In the genomic region with DNA sequence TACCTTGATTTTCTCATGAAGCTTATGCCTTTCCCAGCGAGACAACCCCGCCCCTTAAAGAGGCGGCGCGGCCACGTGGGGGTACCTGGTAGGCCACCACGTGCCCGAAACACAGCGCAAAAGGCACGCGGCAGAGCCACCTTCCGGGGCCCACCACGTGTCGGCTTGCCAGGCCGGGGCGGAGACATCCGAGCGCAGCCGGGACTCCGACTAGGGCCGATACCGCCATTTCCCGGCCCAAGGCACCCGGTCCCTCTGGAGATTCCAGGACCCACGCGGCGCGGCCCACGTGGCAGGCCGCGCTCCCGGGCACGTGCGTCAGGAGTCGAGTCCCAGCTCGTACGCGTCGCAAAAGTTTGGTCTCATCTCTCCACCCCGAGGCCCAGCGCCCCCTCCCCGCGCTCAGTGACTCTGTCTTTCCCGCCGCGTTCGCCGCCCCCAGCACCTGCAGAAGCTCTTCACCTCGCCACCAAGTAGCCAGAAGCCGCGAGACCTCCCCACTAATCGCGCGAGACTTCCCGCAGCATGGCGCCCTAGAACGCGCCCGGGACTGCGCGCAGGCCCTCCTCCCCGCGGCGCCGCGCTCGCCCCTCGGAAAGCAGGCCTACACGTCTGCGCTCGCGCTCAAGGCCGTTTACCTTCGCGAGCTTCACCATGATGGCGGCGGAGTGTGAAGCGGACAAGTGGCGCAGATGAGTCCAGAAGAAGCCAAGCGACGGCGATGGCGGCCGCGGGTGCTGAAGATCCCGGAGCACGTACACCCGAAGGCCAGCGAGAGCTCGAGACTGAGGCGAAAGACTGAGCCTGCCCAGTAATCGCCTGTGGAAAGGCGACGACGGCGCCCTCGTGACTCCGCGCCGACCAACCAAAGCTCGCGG, we compare ENCODE assay signal across 8 cellular contexts. TPM values are rescaled to one million over a fixed set of nuclear protein-coding genes. Genes with fewer than 3 reads are reported as not detected.
DNase-seq lines count a peak whose midpoint lies in the region; ATAC-seq and TF ChIP-seq lines count a peak whose summit lies in the region.

A gene with protein sequence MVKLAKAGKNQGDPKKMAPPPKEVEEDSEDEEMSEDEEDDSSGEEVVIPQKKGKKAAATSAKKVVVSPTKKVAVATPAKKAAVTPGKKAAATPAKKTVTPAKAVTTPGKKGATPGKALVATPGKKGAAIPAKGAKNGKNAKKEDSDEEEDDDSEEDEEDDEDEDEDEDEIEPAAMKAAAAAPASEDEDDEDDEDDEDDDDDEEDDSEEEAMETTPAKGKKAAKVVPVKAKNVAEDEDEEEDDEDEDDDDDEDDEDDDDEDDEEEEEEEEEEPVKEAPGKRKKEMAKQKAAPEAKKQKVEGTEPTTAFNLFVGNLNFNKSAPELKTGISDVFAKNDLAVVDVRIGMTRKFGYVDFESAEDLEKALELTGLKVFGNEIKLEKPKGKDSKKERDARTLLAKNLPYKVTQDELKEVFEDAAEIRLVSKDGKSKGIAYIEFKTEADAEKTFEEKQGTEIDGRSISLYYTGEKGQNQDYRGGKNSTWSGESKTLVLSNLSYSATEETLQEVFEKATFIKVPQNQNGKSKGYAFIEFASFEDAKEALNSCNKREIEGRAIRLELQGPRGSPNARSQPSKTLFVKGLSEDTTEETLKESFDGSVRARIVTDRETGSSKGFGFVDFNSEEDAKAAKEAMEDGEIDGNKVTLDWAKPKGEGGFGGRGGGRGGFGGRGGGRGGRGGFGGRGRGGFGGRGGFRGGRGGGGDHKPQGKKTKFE (minus strand): TSS at position 787 of the 878 bp plus-strand sequence. CDS start 131 bp downstream, at position 656.

- ATAC-seq in GM21825 (IDR thresholded peaks at IDR 0.05; ENCODE audit: unreplicated experiment) = peak; percentile 87

- H3K27me3 ChIP-seq in Karpas-422 (ENCODE audit: low read length) (no peaks in the 10 kb centered on the region), neutrophil (no peaks in the 10 kb centered on the region)

- H3K4me2 ChIP-seq in Karpas-422 (ENCODE audit: low read depth, low read length, poor library complexity, severe bottlenecking) = peak within 1 kb of the TSS; percentile 95

- peaks cover 31% of the 10 kb centered on the region for H3K4me1 Mint-ChIP-seq in activated T-helper 2 cell treated with anti-CD3 and anti-CD28 coated beads, Interferon-gamma antibody, Interleukin-2, Interleukin-4, amounts not matched to agents 10 μg/mL and 5 μg/mL and 100 μg/mL, durations not matched to agents 14 hours and 24 hours and 36 hours (ENCODE audit: low read depth)

- H3K36me3 ChIP-seq in Karpas-422 (ENCODE audit: insufficient read depth, low read length) (peaks cover 51% of the 10 kb centered on the region), neutrophil (peaks cover 31% of the 10 kb centered on the region)

- peaks cover 46% of the 10 kb centered on the region for H3K36me3 Mint-ChIP-seq in activated T-helper 2 cell treated with anti-CD3 and anti-CD28 coated beads, Interferon-gamma antibody, Interleukin-2, Interleukin-4, amounts not matched to agents 10 μg/mL and 5 μg/mL and 100 μg/mL, durations not matched to agents 14 hours and 24 hours and 36 hours (ENCODE audit: low read depth)

- H3K27ac ChIP-seq in Karpas-422 (ENCODE audit: low read length) = peak within 1 kb of the TSS; percentile 91
- H3K27ac ChIP-seq in RWPE1 = peak within 1 kb of the TSS; percentile 93
- peak within 1 kb of the TSS; percentile 94 for H3K27ac ChIP-seq in neutrophil
- H3K27ac ChIP-seq in substantia nigra (ENCODE audit: low read depth, low read length, poor library complexity, severe bottlenecking) = peak within 1 kb of the TSS; percentile 89

- H3K9me3 ChIP-seq in Karpas-422 (ENCODE audit: low read length) = no peaks in the 10 kb centered on the region
- no peaks in the 10 kb centered on the region for H3K9me3 ChIP-seq in neutrophil

- H3K9ac ChIP-seq in Karpas-422 (ENCODE audit: low read length) = peak within 1 kb of the TSS; percentile 100

- H4K20me1 ChIP-seq in Karpas-422 (ENCODE audit: insufficient read depth, low read depth, low read length) = peaks cover 45% of the 10 kb centered on the region

- H3K79me2 ChIP-seq in Karpas-422 (ENCODE audit: low read length) = peaks cover 43% of the 10 kb centered on the region

- peak within 1 kb of the TSS; percentile 94 for H3K4me3 Mint-ChIP-seq in activated T-helper 2 cell treated with anti-CD3 and anti-CD28 coated beads, Interferon-gamma antibody, Interleukin-2, Interleukin-4, amounts not matched to agents 10 μg/mL and 5 μg/mL and 100 μg/mL, durations not matched to agents 14 hours and 24 hours and 36 hours (ENCODE audit: low read depth)

- H2AFZ ChIP-seq in Karpas-422 (ENCODE audit: low read length) = peak within 1 kb of the TSS; percentile 55; the same call in 1 of the 2 replicates

- H3K4me3 ChIP-seq in Karpas-422 (ENCODE audit: low read length) (peak within 1 kb of the TSS; percentile 87), neutrophil (ENCODE audit: low read depth in 1 of 2, low read length in 1 of 2) (peak within 1 kb of the TSS; percentile 98)

- no peaks in the 10 kb centered on the region for H3K27me3 Mint-ChIP-seq in activated T-helper 2 cell treated with anti-CD3 and anti-CD28 coated beads, Interferon-gamma antibody, Interleukin-2, Interleukin-4, amounts not matched to agents 10 μg/mL and 5 μg/mL and 100 μg/mL, durations not matched to agents 14 hours and 24 hours and 36 hours (ENCODE audit: low read depth)

- peak within 1 kb of the TSS; percentile 98 for H3K27ac Mint-ChIP-seq in activated T-helper 2 cell treated with anti-CD3 and anti-CD28 coated beads, Interferon-gamma antibody, Interleukin-2, Interleukin-4, amounts not matched to agents 10 μg/mL and 5 μg/mL and 100 μg/mL, durations not matched to agents 14 hours and 24 hours and 36 hours

- H3K4me1 ChIP-seq in Karpas-422 (ENCODE audit: low read length) = peaks cover 24% of the 10 kb centered on the region
- peaks cover 30 to 37% of the 10 kb centered on the region in 2 experiments for H3K4me1 ChIP-seq in neutrophil (ENCODE audit: control insufficient read depth in 1 of 2, insufficient read depth in 1 of 2, low read depth in 1 of 2, low read length in 1 of 2)

- POLR2A ChIA-PET in RWPE1 (lab: Yijun Ruan, JAX; ENCODE audit: low non-redundant PET) = interaction anchor here (0.6 to 1.6 kb wide), 11 partner anchors 9 to 721 kb away, joined by 3 to 7 read pairs (median 4); no protein-coding TSS in a partner anchor

- H3K9me2 ChIP-seq in Karpas-422 (replicated peaks; ENCODE audit: insufficient read depth, low read length) = no peaks in the 10 kb centered on the region

- TF ChIP-seq CTCF in RWPE1 (conservative IDR thresholded peaks at IDR 0.05; ENCODE audit: low read depth) = no peak
- no peak for TF ChIP-seq CTCF in neutrophil (IDR thresholded peaks at IDR 0.05)

- intact Hi-C loops in activated T-helper 2 cell treated with anti-CD3 and anti-CD28 coated beads, Interferon-gamma antibody, Interleukin-2, Interleukin-4, amounts not matched to agents 10 μg/mL and 5 μg/mL and 100 μg/mL, durations not matched to agents 14 hours and 24 hours and 36 hours (cut with micrococcal nuclease) = loop anchor here (1.0 to 5.0 kb wide), 4 partner anchors 50 to 318 kb away; a partner anchor contains a TSS

- DNase-seq in Daoy (ENCODE audit: low read depth) (peak; percentile 81), Karpas-422 (peak; percentile 89), RWPE1 (ENCODE audit: low spot score) (peak; percentile 57), fibroblast of the conjunctiva (ENCODE audit: low read depth) (peak; percentile 97), substantia nigra (lab: John Stamatoyannopoulos, UW) (peak in 27 of 49 donors; percentile 30 to 100 (median 70))
- peak; percentile 83 for DNase-seq in activated T-helper 2 cell treated with anti-CD3 and anti-CD28 coated beads, Interferon-gamma antibody, Interleukin-2, Interleukin-4, amounts not matched to agents 10 μg/mL and 5 μg/mL and 100 μg/mL, durations not matched to agents 14 hours and 24 hours and 36 hours (ENCODE audit: low spot score)

- CTCF ChIA-PET in RWPE1 (lab: Yijun Ruan, JAX) = interaction anchor here (0.6 kb wide), 1 partner anchor 982 kb away, joined by 3 read pairs; no protein-coding TSS in a partner anchor

- no peaks in the 10 kb centered on the region for H3K9me3 Mint-ChIP-seq in activated T-helper 2 cell treated with anti-CD3 and anti-CD28 coated beads, Interferon-gamma antibody, Interleukin-2, Interleukin-4, amounts not matched to agents 10 μg/mL and 5 μg/mL and 100 μg/mL, durations not matched to agents 14 hours and 24 hours and 36 hours

RNA-seq across cellular contexts. Expression of the gene that starts here (rescaled TPM):
- total RNA-seq in Daoy (2014; rRNA removed; shearing (Covaris generic)) = 238 and 499 TPM in 2 replicates
- total RNA-seq in Karpas-422 (2014; rRNA removed; shearing (Covaris generic); ENCODE audit: low replicate concordance) = 200 and 291 TPM in 2 replicates
- 1,292 and 1,329 TPM in 2 replicates for total RNA-seq in activated T-helper 2 cell treated with anti-CD3 and anti-CD28 coated beads, Interferon-gamma antibody, Interleukin-2, Interleukin-4, amounts not matched to agents 10 μg/mL and 5 μg/mL and 100 μg/mL, durations not matched to agents 14 hours and 24 hours and 36 hours

Comparison
In these comparisons a context has a peak if more than half of its experiments do, and no peak if none do; other contexts are left out.
1. Peak in every context shown above with its lines: DNase-seq, ATAC-seq, H3K4me3 ChIP-seq and H3K27ac ChIP-seq.